In the genomic region with DNA sequence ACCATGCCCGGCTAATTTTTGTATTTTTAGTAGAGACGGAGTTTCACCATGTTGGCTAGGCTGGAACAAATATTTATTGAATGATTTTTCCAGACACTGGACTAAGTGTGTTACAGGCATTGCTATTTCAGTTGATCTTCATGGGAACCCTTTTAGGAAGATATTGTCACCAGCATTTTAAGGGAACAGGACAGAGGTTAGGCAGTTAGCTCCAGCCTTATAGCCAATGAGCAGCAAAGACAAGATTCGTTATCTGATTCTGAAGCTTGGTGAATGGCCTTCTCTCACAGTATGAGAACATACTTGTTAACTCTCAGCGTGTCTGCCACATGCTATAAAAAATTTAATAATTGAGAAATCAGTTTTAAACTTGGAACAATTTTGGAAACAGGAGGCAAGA, we compare ENCODE assay signal across 3 cellular contexts.
TF ChIP-seq lines count a peak whose summit lies in the region.

No MANE protein-coding gene starts in this region.

TF ChIP-seq in A549, 52 proteins besides CTCF, POLR2A, EP300 and RAD21 (continued from another document):
- TF ChIP-seq, protein P1, sequence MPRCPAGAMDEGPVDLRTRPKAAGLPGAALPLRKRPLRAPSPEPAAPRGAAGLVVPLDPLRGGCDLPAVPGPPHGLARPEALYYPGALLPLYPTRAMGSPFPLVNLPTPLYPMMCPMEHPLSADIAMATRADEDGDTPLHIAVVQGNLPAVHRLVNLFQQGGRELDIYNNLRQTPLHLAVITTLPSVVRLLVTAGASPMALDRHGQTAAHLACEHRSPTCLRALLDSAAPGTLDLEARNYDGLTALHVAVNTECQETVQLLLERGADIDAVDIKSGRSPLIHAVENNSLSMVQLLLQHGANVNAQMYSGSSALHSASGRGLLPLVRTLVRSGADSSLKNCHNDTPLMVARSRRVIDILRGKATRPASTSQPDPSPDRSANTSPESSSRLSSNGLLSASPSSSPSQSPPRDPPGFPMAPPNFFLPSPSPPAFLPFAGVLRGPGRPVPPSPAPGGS (IDR thresholded peaks at IDR 0.05) = no peak
- no peak for TF ChIP-seq GATA3 (IDR thresholded peaks at IDR 0.05; ENCODE audit: borderline replicate concordance)
- TF ChIP-seq KDM1A (IDR thresholded peaks at IDR 0.05; ENCODE audit: low read depth) = no peak
- no peak for TF ChIP-seq BHLHE40 (IDR thresholded peaks at IDR 0.05; ENCODE audit: low read depth, low read length)
- no peak for TF ChIP-seq HDAC2 (IDR thresholded peaks at IDR 0.05)
- no peak for TF ChIP-seq RCOR1 (IDR thresholded peaks at IDR 0.05; ENCODE audit: low read depth, low read length)
- no peak for TF ChIP-seq JUNB (IDR thresholded peaks at IDR 0.05)
- no peak for TF ChIP-seq ZC3H11A (IDR thresholded peaks at IDR 0.05)
- no peak for TF ChIP-seq ZFP36 (IDR thresholded peaks at IDR 0.05; ENCODE audit: borderline replicate concordance, partially characterized antibody)
- no peak for TF ChIP-seq EHMT2 (IDR thresholded peaks at IDR 0.05; ENCODE audit: low read depth)
- TF ChIP-seq ZNF302 (CRISPR knock-in tag; IDR thresholded peaks at IDR 0.05) = no peak
- no peak for TF ChIP-seq EHF (CRISPR knock-in tag; IDR thresholded peaks at IDR 0.05)
- no peak for TF ChIP-seq NPAS2 (CRISPR knock-in tag; IDR thresholded peaks at IDR 0.05; ENCODE audit: borderline replicate concordance)
- TF ChIP-seq, protein P2, sequence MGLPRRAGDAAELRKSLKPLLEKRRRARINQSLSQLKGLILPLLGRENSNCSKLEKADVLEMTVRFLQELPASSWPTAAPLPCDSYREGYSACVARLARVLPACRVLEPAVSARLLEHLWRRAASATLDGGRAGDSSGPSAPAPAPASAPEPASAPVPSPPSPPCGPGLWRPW (IDR thresholded peaks at IDR 0.05) = no peak
- no peak for TF ChIP-seq FOSL2 (IDR thresholded peaks at IDR 0.05)
- no peak for TF ChIP-seq FOSL2 (CRISPR knock-in tag; IDR thresholded peaks at IDR 0.05)
- TF ChIP-seq, protein P3, sequence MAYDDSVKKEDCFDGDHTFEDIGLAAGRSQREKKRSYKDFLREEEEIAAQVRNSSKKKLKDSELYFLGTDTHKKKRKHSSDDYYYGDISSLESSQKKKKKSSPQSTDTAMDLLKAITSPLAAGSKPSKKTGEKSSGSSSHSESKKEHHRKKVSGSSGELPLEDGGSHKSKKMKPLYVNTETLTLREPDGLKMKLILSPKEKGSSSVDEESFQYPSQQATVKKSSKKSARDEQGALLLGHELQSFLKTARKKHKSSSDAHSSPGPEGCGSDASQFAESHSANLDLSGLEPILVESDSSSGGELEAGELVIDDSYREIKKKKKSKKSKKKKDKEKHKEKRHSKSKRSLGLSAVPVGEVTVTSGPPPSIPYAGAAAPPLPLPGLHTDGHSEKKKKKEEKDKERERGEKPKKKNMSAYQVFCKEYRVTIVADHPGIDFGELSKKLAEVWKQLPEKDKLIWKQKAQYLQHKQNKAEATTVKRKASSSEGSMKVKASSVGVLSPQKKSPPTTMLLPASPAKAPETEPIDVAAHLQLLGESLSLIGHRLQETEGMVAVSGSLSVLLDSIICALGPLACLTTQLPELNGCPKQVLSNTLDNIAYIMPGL (CRISPR knock-in tag; IDR thresholded peaks at IDR 0.05; ENCODE audit: borderline replicate concordance) = no peak
- no peak for TF ChIP-seq MAFK (IDR thresholded peaks at IDR 0.05; ENCODE audit: partially characterized antibody)

TF ChIP-seq in HCT116, 20 proteins besides CTCF, POLR2A, EP300 and RAD21 (continued from another document):
- TF ChIP-seq, protein P4, sequence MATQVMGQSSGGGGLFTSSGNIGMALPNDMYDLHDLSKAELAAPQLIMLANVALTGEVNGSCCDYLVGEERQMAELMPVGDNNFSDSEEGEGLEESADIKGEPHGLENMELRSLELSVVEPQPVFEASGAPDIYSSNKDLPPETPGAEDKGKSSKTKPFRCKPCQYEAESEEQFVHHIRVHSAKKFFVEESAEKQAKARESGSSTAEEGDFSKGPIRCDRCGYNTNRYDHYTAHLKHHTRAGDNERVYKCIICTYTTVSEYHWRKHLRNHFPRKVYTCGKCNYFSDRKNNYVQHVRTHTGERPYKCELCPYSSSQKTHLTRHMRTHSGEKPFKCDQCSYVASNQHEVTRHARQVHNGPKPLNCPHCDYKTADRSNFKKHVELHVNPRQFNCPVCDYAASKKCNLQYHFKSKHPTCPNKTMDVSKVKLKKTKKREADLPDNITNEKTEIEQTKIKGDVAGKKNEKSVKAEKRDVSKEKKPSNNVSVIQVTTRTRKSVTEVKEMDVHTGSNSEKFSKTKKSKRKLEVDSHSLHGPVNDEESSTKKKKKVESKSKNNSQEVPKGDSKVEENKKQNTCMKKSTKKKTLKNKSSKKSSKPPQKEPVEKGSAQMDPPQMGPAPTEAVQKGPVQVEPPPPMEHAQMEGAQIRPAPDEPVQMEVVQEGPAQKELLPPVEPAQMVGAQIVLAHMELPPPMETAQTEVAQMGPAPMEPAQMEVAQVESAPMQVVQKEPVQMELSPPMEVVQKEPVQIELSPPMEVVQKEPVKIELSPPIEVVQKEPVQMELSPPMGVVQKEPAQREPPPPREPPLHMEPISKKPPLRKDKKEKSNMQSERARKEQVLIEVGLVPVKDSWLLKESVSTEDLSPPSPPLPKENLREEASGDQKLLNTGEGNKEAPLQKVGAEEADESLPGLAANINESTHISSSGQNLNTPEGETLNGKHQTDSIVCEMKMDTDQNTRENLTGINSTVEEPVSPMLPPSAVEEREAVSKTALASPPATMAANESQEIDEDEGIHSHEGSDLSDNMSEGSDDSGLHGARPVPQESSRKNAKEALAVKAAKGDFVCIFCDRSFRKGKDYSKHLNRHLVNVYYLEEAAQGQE (IDR thresholded peaks at IDR 0.05; ENCODE audit: low read depth) = no peak
- TF ChIP-seq EZH2 (IDR thresholded peaks at IDR 0.05) (no peak), CBX3 (IDR thresholded peaks at IDR 0.05; ENCODE audit: low read depth) (no peak), EGR1 (IDR thresholded peaks at IDR 0.05; ENCODE audit: low read depth) (no peak), ZNF274 (IDR thresholded peaks at IDR 0.05; ENCODE audit: low read depth, low read length) (no peak), SRF (IDR thresholded peaks at IDR 0.05; ENCODE audit: low read depth) (no peak), ELF1 (IDR thresholded peaks at IDR 0.05; ENCODE audit: borderline replicate concordance, low read depth) (no peak), SIN3A (IDR thresholded peaks at IDR 0.05; ENCODE audit: low read depth) (no peak), POLR2AphosphoS5 (IDR thresholded peaks at IDR 0.05; ENCODE audit: low read depth, low read length) (no peak), YY1 (IDR thresholded peaks at IDR 0.05; ENCODE audit: extremely low read depth, insufficient replicate concordance, low read depth, low read length) (no peak)
- TF ChIP-seq, protein P5, sequence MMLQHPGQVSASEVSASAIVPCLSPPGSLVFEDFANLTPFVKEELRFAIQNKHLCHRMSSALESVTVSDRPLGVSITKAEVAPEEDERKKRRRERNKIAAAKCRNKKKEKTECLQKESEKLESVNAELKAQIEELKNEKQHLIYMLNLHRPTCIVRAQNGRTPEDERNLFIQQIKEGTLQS (IDR thresholded peaks at IDR 0.05) = no peak
- TF ChIP-seq, protein P6, sequence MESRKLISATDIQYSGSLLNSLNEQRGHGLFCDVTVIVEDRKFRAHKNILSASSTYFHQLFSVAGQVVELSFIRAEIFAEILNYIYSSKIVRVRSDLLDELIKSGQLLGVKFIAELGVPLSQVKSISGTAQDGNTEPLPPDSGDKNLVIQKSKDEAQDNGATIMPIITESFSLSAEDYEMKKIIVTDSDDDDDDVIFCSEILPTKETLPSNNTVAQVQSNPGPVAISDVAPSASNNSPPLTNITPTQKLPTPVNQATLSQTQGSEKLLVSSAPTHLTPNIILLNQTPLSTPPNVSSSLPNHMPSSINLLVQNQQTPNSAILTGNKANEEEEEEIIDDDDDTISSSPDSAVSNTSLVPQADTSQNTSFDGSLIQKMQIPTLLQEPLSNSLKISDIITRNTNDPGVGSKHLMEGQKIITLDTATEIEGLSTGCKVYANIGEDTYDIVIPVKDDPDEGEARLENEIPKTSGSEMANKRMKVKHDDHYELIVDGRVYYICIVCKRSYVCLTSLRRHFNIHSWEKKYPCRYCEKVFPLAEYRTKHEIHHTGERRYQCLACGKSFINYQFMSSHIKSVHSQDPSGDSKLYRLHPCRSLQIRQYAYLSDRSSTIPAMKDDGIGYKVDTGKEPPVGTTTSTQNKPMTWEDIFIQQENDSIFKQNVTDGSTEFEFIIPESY (IDR thresholded peaks at IDR 0.05; ENCODE audit: extremely low read depth, insufficient replicate concordance, low read length) = no peak

TF ChIP-seq in K562, 482 proteins besides CTCF, POLR2A, EP300 and RAD21 (continued from another document):
- TF ChIP-seq, protein P7, sequence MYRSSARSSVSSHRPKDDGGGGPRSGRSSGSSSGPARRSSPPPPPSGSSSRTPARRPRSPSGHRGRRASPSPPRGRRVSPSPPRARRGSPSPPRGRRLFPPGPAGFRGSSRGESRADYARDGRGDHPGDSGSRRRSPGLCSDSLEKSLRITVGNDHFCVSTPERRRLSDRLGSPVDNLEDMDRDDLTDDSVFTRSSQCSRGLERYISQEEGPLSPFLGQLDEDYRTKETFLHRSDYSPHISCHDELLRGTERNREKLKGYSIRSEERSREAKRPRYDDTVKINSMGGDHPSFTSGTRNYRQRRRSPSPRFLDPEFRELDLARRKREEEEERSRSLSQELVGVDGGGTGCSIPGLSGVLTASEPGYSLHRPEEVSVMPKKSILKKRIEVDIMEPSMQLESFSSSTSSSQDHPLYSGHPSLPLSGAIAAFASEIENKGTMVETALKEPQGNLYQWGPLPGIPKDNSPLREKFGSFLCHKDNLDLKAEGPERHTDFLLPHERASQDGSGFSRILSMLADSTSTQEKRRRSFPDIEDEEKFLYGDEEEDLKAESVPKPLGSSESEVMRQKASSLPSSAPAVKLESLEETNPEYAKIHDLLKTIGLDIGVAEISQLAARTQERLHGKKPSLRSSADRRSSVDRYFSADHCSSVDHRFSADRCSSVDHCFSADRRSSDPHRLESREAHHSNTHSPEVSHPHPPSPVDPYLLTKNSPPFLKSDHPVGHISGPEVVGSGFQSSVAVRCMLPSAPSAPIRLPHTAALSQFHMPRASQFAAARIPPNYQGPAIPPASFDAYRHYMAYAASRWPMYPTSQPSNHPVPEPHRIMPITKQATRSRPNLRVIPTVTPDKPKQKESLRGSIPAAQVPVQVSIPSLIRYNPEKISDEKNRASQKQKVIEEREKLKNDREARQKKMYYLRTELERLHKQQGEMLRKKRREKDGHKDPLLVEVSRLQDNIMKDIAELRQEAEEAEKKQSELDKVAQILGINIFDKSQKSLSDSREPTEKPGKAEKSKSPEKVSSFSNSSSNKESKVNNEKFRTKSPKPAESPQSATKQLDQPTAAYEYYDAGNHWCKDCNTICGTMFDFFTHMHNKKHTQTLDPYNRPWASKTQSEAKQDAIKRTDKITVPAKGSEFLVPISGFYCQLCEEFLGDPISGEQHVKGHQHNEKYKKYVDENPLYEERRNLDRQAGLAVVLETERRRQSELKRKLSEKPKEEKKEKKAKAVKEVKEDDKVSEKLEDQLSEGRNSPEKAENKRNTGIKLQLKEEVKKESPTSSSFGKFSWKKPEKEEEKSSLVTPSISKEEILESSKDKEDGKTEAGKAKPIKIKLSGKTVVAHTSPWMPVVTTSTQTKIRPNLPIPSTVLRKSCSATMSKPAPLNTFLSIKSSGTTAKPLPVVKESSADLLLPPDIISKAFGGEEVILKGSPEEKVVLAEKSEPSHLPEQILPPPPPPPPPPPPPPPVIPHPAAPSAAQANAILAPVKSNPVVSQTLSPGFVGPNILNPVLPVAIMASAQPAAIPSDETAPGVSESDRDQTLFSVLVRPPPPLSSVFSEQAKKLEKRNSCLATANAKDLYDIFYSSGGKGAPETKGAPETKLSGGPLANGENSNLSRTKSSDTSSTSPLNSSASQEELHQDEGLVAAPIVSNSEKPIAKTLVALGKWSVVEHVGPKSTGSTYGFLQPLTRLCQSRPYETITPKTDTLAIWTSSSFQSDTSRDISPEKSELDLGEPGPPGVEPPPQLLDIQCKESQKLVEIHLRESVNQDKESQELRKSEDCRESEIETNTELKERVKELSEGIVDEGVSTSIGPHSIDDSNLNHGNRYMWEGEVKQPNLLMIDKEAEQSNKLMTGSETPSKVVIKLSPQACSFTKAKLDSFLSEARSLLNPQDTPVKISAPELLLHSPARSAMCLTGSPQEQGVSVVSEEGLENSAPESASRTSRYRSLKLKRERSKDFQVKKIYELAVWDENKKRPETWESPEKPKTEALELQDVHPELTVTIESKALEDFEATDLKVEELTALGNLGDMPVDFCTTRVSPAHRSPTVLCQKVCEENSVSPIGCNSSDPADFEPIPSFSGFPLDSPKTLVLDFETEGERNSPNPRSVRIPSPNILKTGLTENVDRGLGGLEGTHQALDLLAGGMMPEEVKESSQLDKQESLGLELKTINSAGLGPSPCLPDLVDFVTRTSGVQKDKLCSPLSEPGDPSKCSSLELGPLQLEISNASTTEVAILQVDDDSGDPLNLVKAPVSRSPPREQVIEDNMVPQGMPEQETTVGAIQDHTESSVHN (IDR thresholded peaks at IDR 0.05; ENCODE audit: borderline replicate concordance in 1 of 2, low read depth in 1 of 2) = no peak
- TF ChIP-seq, protein P8, sequence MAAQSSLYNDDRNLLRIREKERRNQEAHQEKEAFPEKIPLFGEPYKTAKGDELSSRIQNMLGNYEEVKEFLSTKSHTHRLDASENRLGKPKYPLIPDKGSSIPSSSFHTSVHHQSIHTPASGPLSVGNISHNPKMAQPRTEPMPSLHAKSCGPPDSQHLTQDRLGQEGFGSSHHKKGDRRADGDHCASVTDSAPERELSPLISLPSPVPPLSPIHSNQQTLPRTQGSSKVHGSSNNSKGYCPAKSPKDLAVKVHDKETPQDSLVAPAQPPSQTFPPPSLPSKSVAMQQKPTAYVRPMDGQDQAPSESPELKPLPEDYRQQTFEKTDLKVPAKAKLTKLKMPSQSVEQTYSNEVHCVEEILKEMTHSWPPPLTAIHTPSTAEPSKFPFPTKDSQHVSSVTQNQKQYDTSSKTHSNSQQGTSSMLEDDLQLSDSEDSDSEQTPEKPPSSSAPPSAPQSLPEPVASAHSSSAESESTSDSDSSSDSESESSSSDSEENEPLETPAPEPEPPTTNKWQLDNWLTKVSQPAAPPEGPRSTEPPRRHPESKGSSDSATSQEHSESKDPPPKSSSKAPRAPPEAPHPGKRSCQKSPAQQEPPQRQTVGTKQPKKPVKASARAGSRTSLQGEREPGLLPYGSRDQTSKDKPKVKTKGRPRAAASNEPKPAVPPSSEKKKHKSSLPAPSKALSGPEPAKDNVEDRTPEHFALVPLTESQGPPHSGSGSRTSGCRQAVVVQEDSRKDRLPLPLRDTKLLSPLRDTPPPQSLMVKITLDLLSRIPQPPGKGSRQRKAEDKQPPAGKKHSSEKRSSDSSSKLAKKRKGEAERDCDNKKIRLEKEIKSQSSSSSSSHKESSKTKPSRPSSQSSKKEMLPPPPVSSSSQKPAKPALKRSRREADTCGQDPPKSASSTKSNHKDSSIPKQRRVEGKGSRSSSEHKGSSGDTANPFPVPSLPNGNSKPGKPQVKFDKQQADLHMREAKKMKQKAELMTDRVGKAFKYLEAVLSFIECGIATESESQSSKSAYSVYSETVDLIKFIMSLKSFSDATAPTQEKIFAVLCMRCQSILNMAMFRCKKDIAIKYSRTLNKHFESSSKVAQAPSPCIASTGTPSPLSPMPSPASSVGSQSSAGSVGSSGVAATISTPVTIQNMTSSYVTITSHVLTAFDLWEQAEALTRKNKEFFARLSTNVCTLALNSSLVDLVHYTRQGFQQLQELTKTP (IDR thresholded peaks at IDR 0.05; ENCODE audit: low read depth in 1 of 2, partially characterized antibody in 2 of 2) = no peak
- no peak for TF ChIP-seq NFYB (IDR thresholded peaks at IDR 0.05; ENCODE audit: extremely low read depth, insufficient read length)
- TF ChIP-seq, protein P9, sequence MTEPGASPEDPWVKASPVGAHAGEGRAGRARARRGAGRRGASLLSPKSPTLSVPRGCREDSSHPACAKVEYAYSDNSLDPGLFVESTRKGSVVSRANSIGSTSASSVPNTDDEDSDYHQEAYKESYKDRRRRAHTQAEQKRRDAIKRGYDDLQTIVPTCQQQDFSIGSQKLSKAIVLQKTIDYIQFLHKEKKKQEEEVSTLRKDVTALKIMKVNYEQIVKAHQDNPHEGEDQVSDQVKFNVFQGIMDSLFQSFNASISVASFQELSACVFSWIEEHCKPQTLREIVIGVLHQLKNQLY (CRISPR knock-in tag; conservative IDR thresholded peaks at IDR 0.05) = no peak
